21 cellular contexts compared by ENCODE assay signal in the genomic region with DNA sequence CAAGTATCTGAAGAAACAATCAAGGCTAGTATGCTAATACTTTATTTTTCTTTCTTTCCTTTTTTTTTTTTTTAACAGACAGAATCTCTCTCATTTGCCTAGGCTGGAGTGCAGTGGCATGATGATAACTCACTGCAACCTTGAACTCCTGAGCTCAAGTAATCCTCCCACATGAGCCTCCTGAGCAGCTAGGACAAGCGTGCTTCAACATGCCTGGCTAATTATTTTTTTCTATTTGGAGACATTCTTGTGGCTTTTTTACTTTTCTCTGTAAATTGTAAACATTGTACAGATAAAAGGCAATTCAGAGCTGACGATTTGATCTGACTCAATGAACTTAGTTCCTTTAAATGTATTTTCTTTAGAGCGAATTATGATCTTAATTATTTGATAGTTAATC. TPM values are rescaled to one million over a fixed set of nuclear protein-coding genes. Genes with fewer than 3 reads are reported as not detected.
A peak's percentile ranks its signal among the peaks of the same experiment; 100 is the strongest.
DNase-seq lines count a peak whose midpoint lies in the region; TF ChIP-seq lines count a peak whose summit lies in the region.
"Had no signal": no experiment of that assay in that cellular context is flagged by ENCODE, and none has a peak within 500 bp of the region (broad histone marks: within the 10 kb centered on the region; RNA-seq: fewer than 3 reads in every experiment).

No MANE protein-coding gene starts in this region.

- H3K36me3 ChIP-seq in HEK293 (ENCODE audit: control insufficient read depth in 2 of 2, insufficient read depth in 1 of 2, low read length in 2 of 2): peaks cover 43 to 71% of the 10 kb centered on the region in 2 experiments
- H3K36me3 ChIP-seq: prostate gland had no signal

- H3K4me1 ChIP-seq in HEK293 (ENCODE audit: control insufficient read depth, insufficient read depth, low read length): no peaks in the 10 kb centered on the region
- H3K4me1 ChIP-seq: gastrocnemius medialis, prostate gland had no signal

- CTCF ChIA-PET in HEK293 (lab: Yijun Ruan, JAX): interaction anchor here (0.7 kb wide), 1 partner anchor 203 kb away, joined by 3 read pairs; no protein-coding TSS in a partner anchor

- H3K9me3 ChIP-seq in HEK293 (ENCODE audit: control insufficient read depth, insufficient read depth, low read depth, low read length): no peaks in the 10 kb centered on the region
- H3K9me3 ChIP-seq: gastrocnemius medialis, prostate gland had no signal

- no peak overlapping the region for H3K4me3 ChIP-seq in HEK293 (ENCODE audit: low read depth, low read length)
- H3K4me3 ChIP-seq: gastrocnemius medialis, lung, prostate gland had no signal

- no peak for TF ChIP-seq CTCF in HEK293 (tag by site-specific recombination; IDR thresholded peaks at IDR 0.05)

- DNase-seq in M059J (ENCODE audit: low read depth): peak; percentile 3
- DNase-seq in amniotic epithelial cell (ENCODE audit: low read depth): peak; percentile 88
- peak; percentile 77 for DNase-seq in iris pigment epithelial cell (ENCODE audit: low read depth)
- no peak for DNase-seq in activated CD4-positive, alpha-beta T cell treated with anti-CD3 and anti-CD28 coated beads for 48 hours
- no peak for DNase-seq in dedifferentiated amniotic fluid mesenchymal stem cell (ENCODE audit: extremely low spot score)
- no peak for DNase-seq in DMS 273 treated with DMSO at 0.1 percent for 48 hours (lab: John Stamatoyannopoulos, UW)
- DNase-seq: activated CD8-positive, alpha-beta T cell treated with anti-CD3 and anti-CD28 coated beads, Interleukin-2, amount 10 ng/mL, durations not matched to agents 7 days and 5 days; activated gamma-delta T cell treated with Interleukin-2 at 50 U/mL for 16 hours; activated T-cell treated with anti-CD3 and anti-CD28 coated beads, Interleukin-2, amount 50 U/mL, for 1 hour; amniotic stem cell; caudate nucleus; gastrocnemius medialis; GDM1; hypothalamus; islet precursor cell; KG1; NCI-H526 treated with DMSO at 0.1 percent for 48 hours; T-helper 9 cell had no signal

- H3K27ac ChIP-seq in HEK293 (ENCODE audit: extremely low read depth, low read depth, low read length): no peak overlapping the region
- H3K27ac ChIP-seq: gastrocnemius medialis, prostate gland had no signal

- POLR2A ChIA-PET in HEK293 (lab: Yijun Ruan, JAX): interaction anchor here (0.5 kb wide), 1 partner anchor 142 kb away, joined by 3 read pairs; no protein-coding TSS in a partner anchor

TF ChIP-seq in HEK293, 187 proteins besides CTCF, POLR2A, EP300 and RAD21 (continues in another document):
- TF ChIP-seq ZNF292 (tag by site-specific recombination; IDR thresholded peaks at IDR 0.05; ENCODE audit: borderline replicate concordance, low read depth) (no peak), KLF9 (tag by site-specific recombination; IDR thresholded peaks at IDR 0.05; ENCODE audit: low read depth) (no peak), ZFHX2 (tag by site-specific recombination; conservative IDR thresholded peaks at IDR 0.05) (0 out of 2 replicates have a peak, but pooled peaks have one; percentile 10), MZF1 (tag by site-specific recombination; IDR thresholded peaks at IDR 0.05; ENCODE audit: borderline replicate concordance) (no peak), ZNF132 (tag by site-specific recombination; IDR thresholded peaks at IDR 0.05; ENCODE audit: borderline replicate concordance) (no peak), EGR2 (tag by site-specific recombination; IDR thresholded peaks at IDR 0.05; ENCODE audit: low read depth) (no peak), ZNF555 (tag by site-specific recombination; conservative IDR thresholded peaks at IDR 0.05) (no peak), ZNF701 (tag by site-specific recombination; IDR thresholded peaks at IDR 0.05) (no peak), ZNF155 (tag by site-specific recombination; IDR thresholded peaks at IDR 0.05) (no peak), WT1 (tag by site-specific recombination; IDR thresholded peaks at IDR 0.05) (0 out of 2 replicates have a peak, but pooled peaks have one; percentile 16), ZNF169 (tag by site-specific recombination; IDR thresholded peaks at IDR 0.05) (no peak), ZNF48 (tag by site-specific recombination; IDR thresholded peaks at IDR 0.05) (no peak), SP7 (tag by site-specific recombination; IDR thresholded peaks at IDR 0.05) (no peak), HOXC10 (CRISPR knock-in tag; IDR thresholded peaks at IDR 0.05) (no peak), ZNF501 (tag by site-specific recombination; IDR thresholded peaks at IDR 0.05) (no peak), ZBTB44 (tag by site-specific recombination; IDR thresholded peaks at IDR 0.05) (no peak), ZNF394 (tag by site-specific recombination; IDR thresholded peaks at IDR 0.05; ENCODE audit: borderline replicate concordance) (peak; percentile 36; the same call in 1 of the 2 replicates), ZNF549 (tag by site-specific recombination; IDR thresholded peaks at IDR 0.05) (no peak), ZNF133 (tag by site-specific recombination; IDR thresholded peaks at IDR 0.05) (no peak), ZNF366 (tag by site-specific recombination; conservative IDR thresholded peaks at IDR 0.05) (peak; percentile 80), ZNF157 (tag by site-specific recombination; IDR thresholded peaks at IDR 0.05) (no peak), PRDM6 (tag by site-specific recombination; IDR thresholded peaks at IDR 0.05) (peak; percentile 66), ZNF37A (tag by site-specific recombination; IDR thresholded peaks at IDR 0.05) (no peak), OSR2 (tag by site-specific recombination; IDR thresholded peaks at IDR 0.05) (peak; percentile 62)
- TF ChIP-seq, protein P1, sequence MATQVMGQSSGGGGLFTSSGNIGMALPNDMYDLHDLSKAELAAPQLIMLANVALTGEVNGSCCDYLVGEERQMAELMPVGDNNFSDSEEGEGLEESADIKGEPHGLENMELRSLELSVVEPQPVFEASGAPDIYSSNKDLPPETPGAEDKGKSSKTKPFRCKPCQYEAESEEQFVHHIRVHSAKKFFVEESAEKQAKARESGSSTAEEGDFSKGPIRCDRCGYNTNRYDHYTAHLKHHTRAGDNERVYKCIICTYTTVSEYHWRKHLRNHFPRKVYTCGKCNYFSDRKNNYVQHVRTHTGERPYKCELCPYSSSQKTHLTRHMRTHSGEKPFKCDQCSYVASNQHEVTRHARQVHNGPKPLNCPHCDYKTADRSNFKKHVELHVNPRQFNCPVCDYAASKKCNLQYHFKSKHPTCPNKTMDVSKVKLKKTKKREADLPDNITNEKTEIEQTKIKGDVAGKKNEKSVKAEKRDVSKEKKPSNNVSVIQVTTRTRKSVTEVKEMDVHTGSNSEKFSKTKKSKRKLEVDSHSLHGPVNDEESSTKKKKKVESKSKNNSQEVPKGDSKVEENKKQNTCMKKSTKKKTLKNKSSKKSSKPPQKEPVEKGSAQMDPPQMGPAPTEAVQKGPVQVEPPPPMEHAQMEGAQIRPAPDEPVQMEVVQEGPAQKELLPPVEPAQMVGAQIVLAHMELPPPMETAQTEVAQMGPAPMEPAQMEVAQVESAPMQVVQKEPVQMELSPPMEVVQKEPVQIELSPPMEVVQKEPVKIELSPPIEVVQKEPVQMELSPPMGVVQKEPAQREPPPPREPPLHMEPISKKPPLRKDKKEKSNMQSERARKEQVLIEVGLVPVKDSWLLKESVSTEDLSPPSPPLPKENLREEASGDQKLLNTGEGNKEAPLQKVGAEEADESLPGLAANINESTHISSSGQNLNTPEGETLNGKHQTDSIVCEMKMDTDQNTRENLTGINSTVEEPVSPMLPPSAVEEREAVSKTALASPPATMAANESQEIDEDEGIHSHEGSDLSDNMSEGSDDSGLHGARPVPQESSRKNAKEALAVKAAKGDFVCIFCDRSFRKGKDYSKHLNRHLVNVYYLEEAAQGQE (tag by site-specific recombination; IDR thresholded peaks at IDR 0.05): no peak
- TF ChIP-seq, protein P2, sequence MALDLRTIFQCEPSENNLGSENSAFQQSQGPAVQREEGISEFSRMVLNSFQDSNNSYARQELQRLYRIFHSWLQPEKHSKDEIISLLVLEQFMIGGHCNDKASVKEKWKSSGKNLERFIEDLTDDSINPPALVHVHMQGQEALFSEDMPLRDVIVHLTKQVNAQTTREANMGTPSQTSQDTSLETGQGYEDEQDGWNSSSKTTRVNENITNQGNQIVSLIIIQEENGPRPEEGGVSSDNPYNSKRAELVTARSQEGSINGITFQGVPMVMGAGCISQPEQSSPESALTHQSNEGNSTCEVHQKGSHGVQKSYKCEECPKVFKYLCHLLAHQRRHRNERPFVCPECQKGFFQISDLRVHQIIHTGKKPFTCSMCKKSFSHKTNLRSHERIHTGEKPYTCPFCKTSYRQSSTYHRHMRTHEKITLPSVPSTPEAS (tag by site-specific recombination; IDR thresholded peaks at IDR 0.05): no peak

RNA-seq across cellular contexts. Expression of gene CCDC18, which starts 41.4 kb away (rescaled TPM):
- total RNA-seq in M059J (2014; rRNA removed; shearing (Covaris generic)): 9.0 and 14.2 TPM in 2 replicates

RNA-seq across cellular contexts. Expression of gene TMED5, which starts 41.7 kb away (rescaled TPM):
- 95.3 and 113 TPM in 2 replicates for total RNA-seq in M059J (2014; rRNA removed; shearing (Covaris generic))

Comparison
In these comparisons a context has a peak if more than half of its experiments do, and no peak if none do; other contexts are left out.
1. DNase-seq: peak in M059J (single experiment), amniotic epithelial cell (single experiment) and iris pigment epithelial cell (single experiment); none in activated CD4-positive, alpha-beta T cell treated with anti-CD3 and anti-CD28 coated beads for 48 hours (single experiment), dedifferentiated amniotic fluid mesenchymal stem cell (single experiment) and DMS 273 treated with DMSO at 0.1 percent for 48 hours (single experiment).